ENCODE assay signal across 8 cellular contexts in genomic region chr1:966135-966602, GRCh38. TPM values are rescaled to one million over a fixed set of nuclear protein-coding genes. Genes with fewer than 3 reads are reported as not detected.
DNase-seq lines count a peak whose midpoint lies in the region; ATAC-seq, FAIRE-seq and TF ChIP-seq lines count a peak whose summit lies in the region.

Gene PLEKHN1 (plus strand): TSS chr1:966482. CDS start chr1:966532, 50 bp downstream.

- no peak within 1 kb of the TSS for H3K27ac Mint-ChIP-seq in natural killer cell treated with Interleukin-12 subunit alpha and Interleukin-12 subunit beta and Interleukin-15 and Interleukin-18, amount 100 ng/mL, for 72 hours

- peaks cover 7 to 12% of the 10 kb centered on the region in 2 donors for H3K27me3 Mint-ChIP-seq in natural killer cell treated with Interleukin-12 subunit alpha and Interleukin-12 subunit beta and Interleukin-15 and Interleukin-18, amount 100 ng/mL, for 72 hours

- no peak for TF ChIP-seq POLR2A in endothelial cell of umbilical vein (IDR thresholded peaks at IDR 0.05; ENCODE audit: low read depth, low read length)

- H3K9me3 ChIP-seq in HEK293 (ENCODE audit: control insufficient read depth, insufficient read depth, low read depth, low read length) = no peaks in the 10 kb centered on the region
- no peaks in the 10 kb centered on the region for H3K9me3 ChIP-seq in SK-N-MC (ENCODE audit: low read depth, low read length)
- no peaks in the 10 kb centered on the region for H3K9me3 ChIP-seq in endothelial cell of umbilical vein (replicated peaks; ENCODE audit: control insufficient read depth, insufficient read depth, low read length)

- H2AFZ ChIP-seq in endothelial cell of umbilical vein (ENCODE audit: low read depth, low read length) = peak within 1 kb of the TSS; percentile 35

- dilution Hi-C loops in endothelial cell of umbilical vein (cut with MboI; ENCODE audit: extremely low pct_ligation_motif_present, low sequenced_read_pairs) = no loop called here

- DNase-seq in GM03348 (ENCODE audit: low spot score) = peak; percentile 77
- DNase-seq in SK-N-MC (ENCODE audit: low read depth, low spot score) = no peak
- DNase-seq in endothelial cell of umbilical vein (ENCODE audit: low read depth, low spot score) = peak; percentile 17
- peak; percentile 60 for DNase-seq in natural killer cell treated with Interleukin-12 subunit alpha and Interleukin-12 subunit beta and Interleukin-15 and Interleukin-18, amount 100 ng/mL, for 72 hours (ENCODE audit: low spot score)
- DNase-seq in Ammon's horn (ENCODE audit: low spot score) = no peak

- peaks cover 2% of the 10 kb centered on the region in 2 experiments for H3K27me3 ChIP-seq in endothelial cell of umbilical vein (ENCODE audit: control insufficient read depth in 2 of 2, insufficient read depth in 2 of 2, low read length in 2 of 2)

- H4K20me1 ChIP-seq in endothelial cell of umbilical vein (replicated peaks; ENCODE audit: control insufficient read depth, extremely low read depth, insufficient read depth, low read length) = no peaks in the 10 kb centered on the region

- TF ChIP-seq CTCF in HEK293 (tag by site-specific recombination; IDR thresholded peaks at IDR 0.05) (no peak), endothelial cell of umbilical vein (IDR thresholded peaks at IDR 0.05; ENCODE audit: extremely low read depth in 1 of 2, insufficient read depth in 1 of 2, low read depth in 1 of 2, low read length in 2 of 2) (no peak)

- H3K27ac ChIP-seq in HEK293 (ENCODE audit: extremely low read depth, low read depth, low read length) (peak within 1 kb of the TSS; percentile 75), SK-N-MC (no peak within 1 kb of the TSS), endothelial cell of umbilical vein (ENCODE audit: insufficient read depth, low read depth, low read length) (peak within 1 kb of the TSS; percentile 47)

- no peaks in the 10 kb centered on the region for H3K9me1 ChIP-seq in endothelial cell of umbilical vein (replicated peaks; ENCODE audit: control insufficient read depth, extremely low read depth, insufficient read depth, low read length)

- POLR2A ChIA-PET in HEK293 (lab: Yijun Ruan, JAX) (interaction anchor here (0.6 to 1.5 kb wide), 11 partner anchors 7 to 188 kb away, joined by 3 to 28 read pairs (median 3); partner anchors contain the start of genes AGRN, HES4 and NOC2L), endothelial cell of umbilical vein (lab: Charles Lee) (no interaction called here)

- ATAC-seq in natural killer cell treated with Interleukin-12 subunit alpha and Interleukin-12 subunit beta and Interleukin-15 and Interleukin-18, amount 100 ng/mL, for 72 hours = peak; percentile 48 to 63
- ATAC-seq in GM18861 (IDR thresholded peaks at IDR 0.05; ENCODE audit: unreplicated experiment) (no peak), GM18520 (IDR thresholded peaks at IDR 0.05; ENCODE audit: unreplicated experiment) (no peak)

- no peaks in the 10 kb centered on the region for H3K9me3 Mint-ChIP-seq in natural killer cell treated with Interleukin-12 subunit alpha and Interleukin-12 subunit beta and Interleukin-15 and Interleukin-18, amount 100 ng/mL, for 72 hours

- no peaks in the 10 kb centered on the region for H3K36me3 Mint-ChIP-seq in natural killer cell treated with Interleukin-12 subunit alpha and Interleukin-12 subunit beta and Interleukin-15 and Interleukin-18, amount 100 ng/mL, for 72 hours

- H3K4me3 ChIP-seq in HEK293 (ENCODE audit: low read depth, low read length) = peak within 1 kb of the TSS; percentile 51
- H3K4me3 ChIP-seq in SK-N-MC = peak within 1 kb of the TSS; percentile 78
- H3K4me3 ChIP-seq in endothelial cell of umbilical vein (replicated peaks in 1 of 3; ENCODE audit: insufficient read depth in 1 of 3, low read depth in 1 of 3, low read length in 3 of 3) = peak within 1 kb of the TSS; percentile 7 to 60 (median 33)

- intact Hi-C loops in endothelial cell of umbilical vein (cut with micrococcal nuclease) = no loop called here

- peaks cover 0 to 38% of the 10 kb centered on the region in 2 experiments; a peak in 1 of 3 replicates for H3K36me3 ChIP-seq in HEK293 (ENCODE audit: control insufficient read depth in 2 of 2, insufficient read depth in 1 of 2, low read length in 2 of 2)
- peaks cover 12% of the 10 kb centered on the region; the same call in 1 of the 2 replicates for H3K36me3 ChIP-seq in SK-N-MC (ENCODE audit: insufficient read depth, low read length)
- peaks cover 0 to 2% of the 10 kb centered on the region in 2 experiments for H3K36me3 ChIP-seq in endothelial cell of umbilical vein (ENCODE audit: control insufficient read depth in 2 of 2, extremely low read depth in 1 of 2, insufficient read depth in 2 of 2, low read length in 2 of 2)

- peak within 1 kb of the TSS; percentile 63 for H3K4me3 Mint-ChIP-seq in natural killer cell treated with Interleukin-12 subunit alpha and Interleukin-12 subunit beta and Interleukin-15 and Interleukin-18, amount 100 ng/mL, for 72 hours

- CTCF ChIA-PET in HEK293 (lab: Yijun Ruan, JAX) = interaction anchor here (0.5 to 1.5 kb wide), 4 partner anchors 18 to 1229 kb away, joined by 3 to 4 read pairs (median 3); no protein-coding TSS in a partner anchor
- CTCF ChIA-PET in endothelial cell of umbilical vein (lab: Charles Lee) = interaction anchor here (1.0 to 1.8 kb wide), 6 partner anchors 10 to 62 kb away, joined by 4 to 13 read pairs (median 4); partner anchors contain the start of gene PERM1

- H3K4me1 ChIP-seq in HEK293 (ENCODE audit: control insufficient read depth, insufficient read depth, low read length) = peaks cover 5% of the 10 kb centered on the region
- H3K4me1 ChIP-seq in endothelial cell of umbilical vein (ENCODE audit: control insufficient read depth, extremely low read depth, insufficient read depth, low read length) = peaks cover 11% of the 10 kb centered on the region

- no TSS peak for BruUV-seq in endothelial cell of umbilical vein (replicated peaks; lab: Mats Ljungman, UMichigan)

- peak within 1 kb of the TSS; percentile 80 for H3K4me2 ChIP-seq in endothelial cell of umbilical vein (ENCODE audit: insufficient read depth, low read length)

- H3K79me2 ChIP-seq in endothelial cell of umbilical vein (ENCODE audit: control insufficient read depth, insufficient read depth, low read length) = no peaks in the 10 kb centered on the region

- no peak for FAIRE-seq in endothelial cell of umbilical vein (lab: Jason Lieb, UNC)

- H3K4me1 Mint-ChIP-seq in natural killer cell treated with Interleukin-12 subunit alpha and Interleukin-12 subunit beta and Interleukin-15 and Interleukin-18, amount 100 ng/mL, for 72 hours (ENCODE audit: low read depth in 2 of 2) = peaks cover 0 to 4% of the 10 kb centered on the region in 2 donors

- H3K9ac ChIP-seq in SK-N-MC (ENCODE audit: insufficient read length) (peak within 1 kb of the TSS; percentile 45), endothelial cell of umbilical vein (replicated peaks; ENCODE audit: extremely low read depth, insufficient read depth, low read length) (peak within 1 kb of the TSS; percentile 21)

TF ChIP-seq in endothelial cell of umbilical vein, 7 proteins besides CTCF, POLR2A, EP300 and RAD21:
- peak; percentile 9 for TF ChIP-seq FOS (IDR thresholded peaks at IDR 0.05; ENCODE audit: borderline replicate concordance, insufficient read depth, low read length)
- no peak for TF ChIP-seq JUN (IDR thresholded peaks at IDR 0.05; ENCODE audit: borderline replicate concordance, insufficient read depth, insufficient read length, low read depth)
TF ChIP-seq in endothelial cell of umbilical vein: peak in this region for 1.

RNA-seq across cellular contexts. Expression of gene PLEKHN1, which starts in this region (rescaled TPM):
- 0.48 and 0.88 TPM in 2 replicates for total RNA-seq in endothelial cell of umbilical vein
- 0.29 and 0.35 TPM in 2 replicates for polyA plus RNA-seq in endothelial cell of umbilical vein
- 0.13 and 0.14 TPM in 2 replicates for polyA plus RNA-seq in endothelial cell of umbilical vein (2011; cell fraction: cytosol; rRNA removed)
- polyA plus RNA-seq in endothelial cell of umbilical vein (2011; cell fraction: nucleus; rRNA removed) = 1.0 and 1.3 TPM in 2 replicates
- polyA plus RNA-seq in endothelial cell of umbilical vein (2012) = 0.72 and 1.6 TPM in 2 replicates
- 0.27 TPM in 1 of 2 replicates, not detected in the other for polyA minus RNA-seq in endothelial cell of umbilical vein
- 0.51 TPM for polyA minus RNA-seq in endothelial cell of umbilical vein (2011; cell fraction: cytosol; rRNA and poly(A)+ RNA removed)
- 0.48 TPM in 1 of 2 replicates, not detected in the other for polyA minus RNA-seq in endothelial cell of umbilical vein (2011; cell fraction: nucleus; rRNA and poly(A)+ RNA removed)
- 1 to 10 TPM; 1.4 TPM for total RNA-seq in natural killer cell treated with Interleukin-12 subunit alpha and Interleukin-12 subunit beta and Interleukin-15 and Interleukin-18, amount 100 ng/mL, for 72 hours

Comparison
In these comparisons a context has a peak if more than half of its experiments do, and no peak if none do; other contexts are left out.
1. DNase-seq: peak in GM03348 (single experiment), endothelial cell of umbilical vein (single experiment) and natural killer cell treated with Interleukin-12 subunit alpha and Interleukin-12 subunit beta and Interleukin-15 and Interleukin-18, amount 100 ng/mL, for 72 hours (single experiment); none in SK-N-MC (single experiment) and Ammon's horn (single experiment).
2. ATAC-seq: peak in natural killer cell treated with Interleukin-12 subunit alpha and Interleukin-12 subunit beta and Interleukin-15 and Interleukin-18, amount 100 ng/mL, for 72 hours (2 of 2); none in GM18861 (single experiment) and GM18520 (single experiment).
3. Peak in every context shown above with its lines, with median percentiles within 50 percentile points of each other: H3K4me3 ChIP-seq.